ENCODE assay signal across 1 cellular context in the genomic region with DNA sequence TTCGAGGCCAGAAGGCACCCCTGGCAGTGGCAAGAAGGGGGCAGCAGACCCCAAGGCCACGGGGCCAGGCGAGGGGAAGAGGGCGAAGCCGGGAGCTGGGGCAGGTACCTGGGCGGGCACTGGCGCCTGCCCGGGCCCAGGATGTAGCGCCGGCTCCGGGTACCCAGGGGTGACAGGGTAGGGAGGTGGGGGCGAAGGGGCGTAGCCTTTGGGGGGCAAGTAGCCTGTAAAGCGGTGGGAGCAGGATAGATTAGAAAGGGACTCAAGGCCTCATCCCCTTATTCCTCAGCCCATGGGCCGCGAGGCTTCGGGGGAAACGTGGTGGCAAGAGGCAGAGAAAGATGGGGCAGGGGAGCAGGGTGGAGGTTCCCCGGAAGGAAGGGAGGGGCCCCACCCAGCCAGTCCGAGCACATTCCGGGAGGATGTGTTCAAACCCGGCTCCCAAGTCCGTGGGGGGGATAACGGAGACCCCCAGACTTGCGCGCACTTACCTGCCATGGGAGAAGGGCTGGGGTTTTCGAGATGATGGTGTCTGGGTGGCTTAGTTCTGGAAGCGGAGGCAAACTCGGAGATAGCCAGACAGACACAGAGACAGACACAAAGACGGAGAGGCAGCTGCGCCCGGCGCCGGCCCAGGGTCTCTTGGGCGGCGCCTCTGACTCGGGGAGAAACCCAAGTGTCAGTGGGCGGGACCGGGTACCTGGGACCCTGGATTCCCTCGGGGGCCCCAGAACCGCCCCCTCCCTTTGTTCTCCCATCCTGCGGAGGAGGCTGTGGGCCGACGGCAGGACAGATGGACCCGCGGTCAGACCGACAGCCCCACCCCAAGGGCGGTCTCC.
TF ChIP-seq lines count a peak whose summit lies in the region.

No MANE protein-coding gene starts in this region.

TF ChIP-seq in endothelial cell of umbilical vein, 7 proteins besides CTCF, POLR2A, EP300 and RAD21:
- no peak for TF ChIP-seq JUN (IDR thresholded peaks at IDR 0.05; ENCODE audit: borderline replicate concordance, insufficient read depth, insufficient read length, low read depth)
- TF ChIP-seq FOS (IDR thresholded peaks at IDR 0.05; ENCODE audit: borderline replicate concordance, insufficient read depth, low read length) = no peak
- TF ChIP-seq EZH2 (IDR thresholded peaks at IDR 0.05; ENCODE audit: borderline replicate concordance, low read depth, low read length, severe bottlenecking) = no peak
- no peak for TF ChIP-seq POLR2AphosphoS5 (IDR thresholded peaks at IDR 0.05; ENCODE audit: insufficient read depth, low read depth, low read length)
- TF ChIP-seq GATA2 (IDR thresholded peaks at IDR 0.05; ENCODE audit: insufficient read depth, insufficient read length, low read depth, low read length) = no peak
- TF ChIP-seq, protein P1, sequence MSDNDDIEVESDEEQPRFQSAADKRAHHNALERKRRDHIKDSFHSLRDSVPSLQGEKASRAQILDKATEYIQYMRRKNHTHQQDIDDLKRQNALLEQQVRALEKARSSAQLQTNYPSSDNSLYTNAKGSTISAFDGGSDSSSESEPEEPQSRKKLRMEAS (IDR thresholded peaks at IDR 0.05; ENCODE audit: insufficient read depth, insufficient read length) = no peak
- no peak for TF ChIP-seq MYC (IDR thresholded peaks at IDR 0.05; ENCODE audit: low read depth, low read length)
